ENCODE assay signal across 28 cellular contexts in genomic region chr11:30291331-30291730, GRCh38. TPM values are rescaled to one million over a fixed set of nuclear protein-coding genes. Genes with fewer than 3 reads are reported as not detected.
DNase-seq lines count a peak whose midpoint lies in the region; TF ChIP-seq lines count a peak whose summit lies in the region.
"Had no signal": no experiment of that assay in that cellular context is flagged by ENCODE, and none has a peak within 500 bp of the region (broad histone marks: within the 10 kb centered on the region; RNA-seq: fewer than 3 reads in every experiment).

No MANE protein-coding gene starts in this region.

- no peaks in the 10 kb centered on the region for H3K4me1 ChIP-seq in BE2C
- H3K4me1 ChIP-seq: A549; BLaER1; BLaER1 treated with 17β-estradiol and CSF1 and Interleukin-3, amounts not matched to agents 10 nM and 100 nM; Caco-2 had no signal

- no peak for TF ChIP-seq CTCF in BE2C (IDR thresholded peaks at IDR 0.05; ENCODE audit: low read depth, low read length)

- H3K9me3 ChIP-seq in BE2C: no peaks in the 10 kb centered on the region
- H3K9me3 ChIP-seq: A549; BLaER1; BLaER1 treated with 17β-estradiol and CSF1 and Interleukin-3, amounts not matched to agents 10 nM and 100 nM; Caco-2 had no signal

- DNase-seq in COLO829 (ENCODE audit: low spot score) (peak; percentile 71), SK-MEL-5 (ENCODE audit: low read depth, low spot score) (peak; percentile 63), foreskin melanocyte (peak; percentile 3), BE2C (no peak), H4 (ENCODE audit: low spot score) (no peak)
- no peak for DNase-seq in activated effector memory CD4-positive, alpha-beta T cell treated with anti-CD3 and anti-CD28 coated beads, Interleukin-2, amount 50 U/mL, for 16 hours
- DNase-seq: 8988T; ACHN; AML-193; C1 segment of cervical spinal cord; Caco-2; Calu3; CD4-positive, alpha-beta memory T cell; CD4-positive, alpha-beta T cell; CD4-positive, CD25-positive, alpha-beta regulatory T cell; CD8-positive, alpha-beta memory T cell; CD8-positive, alpha-beta T cell; COR-L47; DMS 273 treated with DMSO at 0.1 percent for 48 hours; DMS153; DMS53; DMS79; DMS79 treated with DMSO at 0.1 percent for 48 hours; DND-41; EL had no signal

- no peak overlapping the region for H3K4me3 ChIP-seq in BE2C (ENCODE audit: low read depth, low read length)
- H3K4me3 ChIP-seq: A549; BLaER1; BLaER1 treated with 17β-estradiol and CSF1 and Interleukin-3, amounts not matched to agents 10 nM and 100 nM had no signal

- in situ Hi-C loops in SK-MEL-5 (cut with HindIII; ENCODE audit: low pct_unique_long_range_greater_than_20kb, low sequenced_read_pairs): no loop called here

- no peaks in the 10 kb centered on the region for H3K36me3 ChIP-seq in BE2C
- H3K36me3 ChIP-seq: BLaER1; BLaER1 treated with 17β-estradiol and CSF1 and Interleukin-3, amounts not matched to agents 10 nM and 100 nM had no signal

- H3K27me3 ChIP-seq in BE2C: no peaks in the 10 kb centered on the region
- H3K27me3 ChIP-seq: BLaER1; BLaER1 treated with 17β-estradiol and CSF1 and Interleukin-3, amounts not matched to agents 10 nM and 100 nM had no signal

RNA-seq across cellular contexts. Expression of gene ARL14EP, which starts 31.6 kb away (rescaled TPM):
- 37.1 and 41.8 TPM in 2 replicates for total RNA-seq in SK-MEL-5 (2014; rRNA removed; shearing (Covaris generic))
- 14.1 and 15.3 TPM in 2 replicates for polyA plus RNA-seq in SK-MEL-5 (2015; cell fraction: cytosol; rRNA removed)
- 27.4 and 29.0 TPM in 2 replicates for polyA plus RNA-seq in SK-MEL-5 (2015; cell fraction: nucleus; rRNA removed)
- 26.3 TPM for polyA plus RNA-seq in BE2C (2012; ENCODE audit: insufficient read depth, insufficient read length, low read depth)
- total RNA-seq in H4 (2014; rRNA removed; shearing (Covaris generic)): 23.2 and 27.4 TPM in 2 replicates

Comparison
In these comparisons a context has a peak if more than half of its experiments do, and no peak if none do; other contexts are left out.
1. DNase-seq: peak in COLO829 (single experiment), SK-MEL-5 (single experiment) and foreskin melanocyte (single experiment); none in activated effector memory CD4-positive, alpha-beta T cell treated with anti-CD3 and anti-CD28 coated beads, Interleukin-2, amount 50 U/mL, for 16 hours (single experiment), BE2C (single experiment) and H4 (single experiment).